In genomic region chr6:148109732-148110131, GRCh38 we compare ENCODE assay signal across 19 cellular contexts.
A peak's percentile ranks its signal among the peaks of the same experiment; 100 is the strongest.
DNase-seq lines count a peak whose midpoint lies in the region; ATAC-seq and TF ChIP-seq lines count a peak whose summit lies in the region.
"Had no signal": no experiment of that assay in that cellular context is flagged by ENCODE, and none has a peak within 500 bp of the region (broad histone marks: within the 10 kb centered on the region; RNA-seq: fewer than 3 reads in every experiment).

No MANE protein-coding gene starts in this region.

- DNase-seq in NCI-H1417 (lab: John Stamatoyannopoulos, UW) = peak; percentile 15 to 98 (median 76)
- no peak for DNase-seq in NCI-H1417 treated with DMSO at 0.1 percent for 48 hours (lab: John Stamatoyannopoulos, UW)
- peak; percentile 95 for DNase-seq in NCI-H2171 (lab: John Stamatoyannopoulos, UW)
- DNase-seq in choroid plexus epithelial cell (ENCODE audit: low read depth) = peak; percentile 5
- DNase-seq in renal cortical epithelial cell (ENCODE audit: low read depth) = peak; percentile 74
- no peak for DNase-seq in GM19240 (ENCODE audit: insufficient read length, low spot score)
- no peak for DNase-seq in activated effector memory CD4-positive, alpha-beta T cell treated with anti-CD3 and anti-CD28 coated beads, Interleukin-2, amount 50 U/mL, for 16 hours
- DNase-seq: activated CD4-positive, alpha-beta T cell treated with anti-CD3 and anti-CD28 coated beads, Interleukin-2, amount 10 ng/mL, durations not matched to agents 7 days and 5 days; cerebellar nuclear complex; DND-41; H7; kidney glomerular epithelial cell; Peyer's patch; right cardiac atrium; SK-N-SH; stimulated activated naive CD8-positive, alpha-beta T cell treated with anti-CD3 and anti-CD28 coated beads, Interleukin-15, Interleukin-2, amounts not matched to agents 100 U/mL and 50 U/mL, for 24 hours had no signal

- TF ChIP-seq CTCF in choroid plexus epithelial cell (conservative IDR thresholded peaks at IDR 0.05; ENCODE audit: low read depth, low read length) = no peak

- no peak overlapping the region for H3K4me3 ChIP-seq in choroid plexus epithelial cell (ENCODE audit: low read depth, low read length)
- H3K4me3 ChIP-seq: BLaER1, mucosa of descending colon, Peyer's patch had no signal

- no peak for ATAC-seq in HG02938 (IDR thresholded peaks at IDR 0.05; ENCODE audit: unreplicated experiment)
- ATAC-seq: mucosa of descending colon; right cardiac atrium; stimulated activated naive CD8-positive, alpha-beta T cell treated with anti-CD3 and anti-CD28 coated beads, Interleukin-15, Interleukin-2, amounts not matched to agents 100 U/mL and 50 U/mL, for 24 hours had no signal

Comparison
In these comparisons a context has a peak if more than half of its experiments do, and no peak if none do; other contexts are left out.
1. DNase-seq: peak in NCI-H1417 (3 of 3), NCI-H2171 (single experiment), choroid plexus epithelial cell (single experiment) and renal cortical epithelial cell (single experiment); none in NCI-H1417 treated with DMSO at 0.1 percent for 48 hours (single experiment), GM19240 (single experiment) and activated effector memory CD4-positive, alpha-beta T cell treated with anti-CD3 and anti-CD28 coated beads, Interleukin-2, amount 50 U/mL, for 16 hours (single experiment).